Comparison of ENCODE assay signal across 20 cellular contexts in genomic region chr14:93323597-93323992, GRCh38. TPM values are rescaled to one million over a fixed set of nuclear protein-coding genes. Genes with fewer than 3 reads are reported as not detected.
A peak's percentile ranks its signal among the peaks of the same experiment; 100 is the strongest.
DNase-seq lines count a peak whose midpoint lies in the region; ATAC-seq, FAIRE-seq and TF ChIP-seq lines count a peak whose summit lies in the region.
"Had no signal": no experiment of that assay in that cellular context is flagged by ENCODE, and none has a peak within 500 bp of the region (broad histone marks: within the 10 kb centered on the region; RNA-seq: fewer than 3 reads in every experiment).

No MANE protein-coding gene starts in this region.

- no peak for TF ChIP-seq RAD21 in GM12878 (IDR thresholded peaks at IDR 0.05; ENCODE audit: insufficient read depth, low read depth, low read length)

- FAIRE-seq in GM12892 (lab: Jason Lieb, UNC) (peak; percentile 30), GM12878 (lab: Jason Lieb, UNC) (no peak)

- DNase-seq in GM12892 (ENCODE audit: insufficient read length) (no peak), MV-4-11 (lab: John Stamatoyannopoulos, UW) (peak; percentile 38), GM12878 (ENCODE audit: low read depth, low spot score) (no peak), NCI-H345 (lab: John Stamatoyannopoulos, UW) (no peak), PC-9 (no peak), foreskin keratinocyte (no peak)
- no peak for DNase-seq in stimulated activated effector memory CD8-positive, alpha-beta T cell treated with anti-CD3 and anti-CD28 coated beads, Interleukin-12 subunit alpha, Interleukin-12 subunit beta, amount 100 ng/mL, for 72 hours (ENCODE audit: low spot score in 2 of 2)
- DNase-seq: DMS79, GOT3, KBM-7, NCI-H1417 treated with DMSO at 0.1 percent for 48 hours, NCI-H187 treated with DMSO at 0.1 percent for 48 hours, NCI-H446, NCI-H526 treated with DMSO at 0.1 percent for 48 hours, RPMI8226, SHP77 treated with DMSO at 0.1 percent for 48 hours, T-cell had no signal

- peaks cover 92% of the 10 kb centered on the region for H3K79me2 ChIP-seq in GM12878 (ENCODE audit: control insufficient read depth, insufficient read depth, low read length)
- H3K79me2 ChIP-seq in PC-9 (ENCODE audit: low read depth) = peaks cover 99% of the 10 kb centered on the region

- SMC1A ChIA-PET in GM12878 (lab: Charles Lee; ENCODE audit: uncharacterized antibody, unreplicated experiment) = interaction anchor here (0.8 to 7.4 kb wide), 5 partner anchors 7 to 41 kb away, joined by 3 to 41 read pairs (median 3); no protein-coding TSS in a partner anchor

- H2AFZ ChIP-seq in GM12878 (ENCODE audit: control insufficient read depth, low read depth, low read length) (no peak overlapping the region), PC-9 (no peak overlapping the region)

- in situ Hi-C loops in GM12878 (cut with MboI) = no loop called here

- BruUV-seq in GM12878 (replicated peaks; lab: Mats Ljungman, UMichigan) (no TSS peak), PC-9 (replicated peaks; lab: Mats Ljungman, UMichigan) (no TSS peak)

- H4K20me1 ChIP-seq in GM12878 (ENCODE audit: control insufficient read depth, insufficient read depth) (no peaks in the 10 kb centered on the region), PC-9 (ENCODE audit: insufficient read depth) (peaks cover 10% of the 10 kb centered on the region)

- POLR2A ChIA-PET in GM12878 (lab: Charles Lee) (interaction anchor here (0.6 to 1.2 kb wide), 2 partner anchors 104 to 117 kb away, joined by 3 to 5 read pairs; partner anchors contain the start of genes GON7 and UBR7), PC-9 (lab: Charles Lee; ENCODE audit: unreplicated experiment) (interaction anchor here (0.7 kb wide), 1 partner anchor 22 kb away, joined by 5 read pairs; no protein-coding TSS in a partner anchor)

- H3K9ac ChIP-seq in GM12878 (ENCODE audit: control insufficient read depth, insufficient read depth, low read length) = no peak overlapping the region

- H3K27me3 ChIP-seq in GM12878 (replicated peaks in 1 of 2; ENCODE audit: control insufficient read depth in 2 of 2, insufficient read depth in 2 of 2, low read length in 1 of 2) (no peaks in the 10 kb centered on the region), PC-9 (ENCODE audit: insufficient read depth, low read depth) (no peaks in the 10 kb centered on the region), foreskin keratinocyte (no peaks in the 10 kb centered on the region)
- H3K27me3 ChIP-seq: BLaER1 treated with 17β-estradiol and CSF1 and Interleukin-3, amounts not matched to agents 10 nM and 100 nM had no signal

- RAD21 ChIA-PET in GM12878 (lab: Charles Lee; ENCODE audit: unreplicated experiment) = no interaction called here

- no peak overlapping the region for H3K4me3 Mint-ChIP-seq in stimulated activated effector memory CD8-positive, alpha-beta T cell treated with anti-CD3 and anti-CD28 coated beads, Interleukin-12 subunit alpha, Interleukin-12 subunit beta, amount 100 ng/mL, for 72 hours
- H3K4me3 Mint-ChIP-seq: T-cell had no signal

- H3K9me3 Mint-ChIP-seq in stimulated activated effector memory CD8-positive, alpha-beta T cell treated with anti-CD3 and anti-CD28 coated beads, Interleukin-12 subunit alpha, Interleukin-12 subunit beta, amount 100 ng/mL, for 72 hours = no peaks in the 10 kb centered on the region
- H3K9me3 Mint-ChIP-seq: T-cell had no signal

- TF ChIP-seq CTCF in GM12878 (IDR thresholded peaks at IDR 0.05 in 2 of 3, conservative IDR thresholded peaks at IDR 0.05 in 1 of 3; ENCODE audit: control insufficient read depth in 2 of 3, extremely low read depth in 1 of 3, insufficient read depth in 1 of 3, low read depth in 3 of 3, low read length in 3 of 3) = no peak
- no peak for TF ChIP-seq CTCF in PC-9 (conservative IDR thresholded peaks at IDR 0.05)
- TF ChIP-seq CTCF in foreskin keratinocyte (conservative IDR thresholded peaks at IDR 0.05) = no peak

- peaks cover 3% of the 10 kb centered on the region; the same call in 1 of the 2 replicates for H3F3A ChIP-seq in PC-9 (ENCODE audit: insufficient read depth, low read depth)

- H3K4me3 ChIP-seq in GM12878 (no peak overlapping the region), PC-9 (no peak overlapping the region)
- H3K4me3 ChIP-seq: BLaER1 treated with 17β-estradiol and CSF1 and Interleukin-3, amounts not matched to agents 10 nM and 100 nM had no signal

- no peaks in the 10 kb centered on the region for H3K9me2 ChIP-seq in PC-9 (ENCODE audit: insufficient read depth)

- H3K9me3 ChIP-seq in GM12878 (replicated peaks; ENCODE audit: control insufficient read depth, insufficient read depth, low read length) (no peaks in the 10 kb centered on the region; the same call in 2 of the 3 replicates), PC-9 (ENCODE audit: insufficient read depth, low read depth) (no peaks in the 10 kb centered on the region)

- TF ChIP-seq EP300 in GM12878 (IDR thresholded peaks at IDR 0.05; ENCODE audit: borderline replicate concordance in 1 of 2, control insufficient read depth in 1 of 2, low read depth in 2 of 2, low read length in 2 of 2) = no peak

- peaks cover 0 to 3% of the 10 kb centered on the region in 2 experiments; a peak in 2 of 4 replicates for H3K36me3 ChIP-seq in GM12878 (ENCODE audit: control insufficient read depth in 2 of 2, insufficient read depth in 2 of 2, low read length in 1 of 2)
- peaks cover 12% of the 10 kb centered on the region; the same call in 1 of the 2 replicates for H3K36me3 ChIP-seq in PC-9 (ENCODE audit: low read depth)

- peaks cover 39% of the 10 kb centered on the region for H3K4me1 Mint-ChIP-seq in stimulated activated effector memory CD8-positive, alpha-beta T cell treated with anti-CD3 and anti-CD28 coated beads, Interleukin-12 subunit alpha, Interleukin-12 subunit beta, amount 100 ng/mL, for 72 hours

- CTCF ChIA-PET in GM12878 (lab: Yijun Ruan, JAX) = interaction anchor here (0.9 kb wide), 1 partner anchor 57 kb away, joined by 3 read pairs; no protein-coding TSS in a partner anchor
- CTCF ChIA-PET in PC-9 (lab: Charles Lee) = no interaction called here

- H3K4me2 ChIP-seq in GM12878 (ENCODE audit: control insufficient read depth, insufficient read depth) = no peak overlapping the region
- H3K4me2 ChIP-seq in PC-9 = no peak overlapping the region

- H3K36me3 Mint-ChIP-seq in stimulated activated effector memory CD8-positive, alpha-beta T cell treated with anti-CD3 and anti-CD28 coated beads, Interleukin-12 subunit alpha, Interleukin-12 subunit beta, amount 100 ng/mL, for 72 hours = peaks cover 27% of the 10 kb centered on the region

- 78% methylated on average over 4 of the region's 4 CpGs for WGBS in GM12878 (ENCODE audit: insufficient coverage, insufficient replicate concordance, low lambda C conversion rate, missing lambda C conversion rate)

- intact Hi-C loops in GM12878 (cut with micrococcal nuclease; ENCODE audit: unreplicated experiment) (no loop called here), PC-9 (cut with micrococcal nuclease; ENCODE audit: unreplicated experiment) (no loop called here)

- H3K4me1 ChIP-seq in GM12878 (ENCODE audit: control insufficient read depth, insufficient read depth, low read length) (peaks cover 25% of the 10 kb centered on the region), PC-9 (replicated peaks; ENCODE audit: insufficient read depth) (peaks cover 3% of the 10 kb centered on the region), foreskin keratinocyte (peaks cover 26% of the 10 kb centered on the region)

- no peak for TF ChIP-seq POLR2A in GM12892 (IDR thresholded peaks at IDR 0.05; ENCODE audit: low read depth, low read length)
- no peak for TF ChIP-seq POLR2A in GM12878 (IDR thresholded peaks at IDR 0.05; ENCODE audit: low read depth, low read length)

- peak overlapping the region; percentile 12; the same call in 1 of the 2 replicates for H3K27ac ChIP-seq in GM12878 (ENCODE audit: control insufficient read depth, insufficient read depth)
- H3K27ac ChIP-seq in PC-9 = no peak overlapping the region
- H3K27ac ChIP-seq in foreskin keratinocyte = no peak overlapping the region

- peak; percentile 36 for ATAC-seq in GM12878
- no peak for ATAC-seq in stimulated activated effector memory CD8-positive, alpha-beta T cell treated with anti-CD3 and anti-CD28 coated beads, Interleukin-12 subunit alpha, Interleukin-12 subunit beta, amount 100 ng/mL, for 72 hours
- ATAC-seq in foreskin keratinocyte = no peak
- ATAC-seq in GM18909 (IDR thresholded peaks at IDR 0.05; ENCODE audit: poor library complexity, unreplicated experiment) = no peak
- ATAC-seq: SK-N-SH treated with all-trans-retinoic acid at 6 μM for 48 hours, T-cell had no signal

- H3K27ac Mint-ChIP-seq in stimulated activated effector memory CD8-positive, alpha-beta T cell treated with anti-CD3 and anti-CD28 coated beads, Interleukin-12 subunit alpha, Interleukin-12 subunit beta, amount 100 ng/mL, for 72 hours = peak overlapping the region; percentile 21
- H3K27ac Mint-ChIP-seq: T-cell had no signal

RNA-seq across cellular contexts. Expression of gene BTBD7, which starts 9.2 kb away (rescaled TPM):
- 8.7 TPM for polyA plus RNA-seq in GM12892 (2012; ENCODE audit: missing spikeins)
- total RNA-seq in GM12878 (2013; cell fraction: nucleolus; rRNA removed) = 51.4 and 54.4 TPM in 2 replicates
- total RNA-seq in GM12878 (2014; rRNA removed) = 9.7 and 10.7 TPM in 2 replicates
- 11.5 and 12.6 TPM in 2 replicates for total RNA-seq in GM12878 (2014; rRNA removed; fragmentation: Illumina TruSeq; extraction: Trizol)
- 14.1 and 17.0 TPM in 2 replicates for total RNA-seq in GM12878 (2021)
- 5.0 TPM for polyA plus RNA-seq in GM12878 (2011; ENCODE audit: low read depth)
- polyA plus RNA-seq in GM12878 (2011; rRNA removed) = 14.6 and 16.5 TPM in 2 replicates
- polyA plus RNA-seq in GM12878 (2011; cell fraction: cytosol; rRNA removed) = 12.7 and 13.0 TPM in 2 replicates
- polyA plus RNA-seq in GM12878 (2011; cell fraction: nucleus; rRNA removed) = 11.9 and 13.7 TPM in 2 replicates
- 6.2 and 6.6 TPM in 2 replicates for polyA plus RNA-seq in GM12878 (2012)
- polyA plus RNA-seq in GM12878 (2014; fragmentation: Illumina TruSeq; extraction: Trizol) = 12.7 and 14.3 TPM in 2 replicates
- polyA plus RNA-seq in GM12878 (2014; fragmentation: Nextera tagmentation; extraction: Ambion mirVana) = 1 to 10 TPM; 3.6 to 6.0 TPM
- polyA plus RNA-seq in GM12878 (2014; rRNA removed) = 8.8 and 9.4 TPM in 2 replicates
- polyA plus RNA-seq in GM12878 (2016; fragmentation: Nextera tagmentation; extraction: Ambion mirVana) = 1 to 10 TPM; 6.6 to 8.2 TPM
- polyA minus RNA-seq in GM12878 (2011; rRNA and poly(A)+ RNA removed) = 20.5 and 26.5 TPM in 2 replicates
- 5.6 and 10.2 TPM in 2 replicates for polyA minus RNA-seq in GM12878 (2011; cell fraction: cytosol; rRNA and poly(A)+ RNA removed)
- polyA minus RNA-seq in GM12878 (2011; cell fraction: nucleus; rRNA and poly(A)+ RNA removed) = 7.5 and 13.9 TPM in 2 replicates
- total RNA-seq in PC-9 (2021) = 30.1 and 31.4 TPM in 2 replicates
- 31.5 and 36.4 TPM in 2 replicates for total RNA-seq in foreskin keratinocyte
- 7.0 and 9.4 TPM in 2 replicates for polyA plus RNA-seq in foreskin keratinocyte

RNA-seq across cellular contexts. Expression of gene COX8C, which starts 23.4 kb away (rescaled TPM):
- not detected for polyA plus RNA-seq in GM12892 (2012; ENCODE audit: missing spikeins)
- total RNA-seq in GM12878 (2013; cell fraction: nucleolus; rRNA removed) = 1.3 TPM in 1 of 2 replicates, not detected in the other
- total RNA-seq in GM12878 (2014; rRNA removed) (not detected in 2 replicates), GM12878 (2014; rRNA removed; fragmentation: Illumina TruSeq; extraction: Trizol) (not detected in 2 replicates), GM12878 (2021) (not detected in 2 replicates), PC-9 (2021) (not detected in 2 replicates), foreskin keratinocyte (not detected in 2 replicates)
- polyA plus RNA-seq in GM12878 (2011; ENCODE audit: low read depth) = not detected
- polyA plus RNA-seq in GM12878 (2011; rRNA removed) (0.71 TPM in 1 of 2 replicates, not detected in the other), GM12878 (2014; fragmentation: Illumina TruSeq; extraction: Trizol) (not detected in 2 replicates), GM12878 (2014; fragmentation: Nextera tagmentation; extraction: Ambion mirVana) (under 1 TPM in 1 of 2 experiments, not detected in 1; 0.15 TPM), GM12878 (2014; rRNA removed) (0.20 TPM in 1 of 2 replicates, not detected in the other), GM12878 (2016; fragmentation: Nextera tagmentation; extraction: Ambion mirVana) (not detected), foreskin keratinocyte (not detected in 2 replicates)
- polyA plus RNA-seq in GM12878 (2011; cell fraction: cytosol; rRNA removed) = not detected in 2 replicates
- polyA plus RNA-seq in GM12878 (2011; cell fraction: nucleus; rRNA removed) = not detected in 2 replicates
- polyA plus RNA-seq in GM12878 (2012) = not detected in 2 replicates
- polyA minus RNA-seq in GM12878 (2011; rRNA and poly(A)+ RNA removed) = not detected in 2 replicates
- polyA minus RNA-seq in GM12878 (2011; cell fraction: cytosol; rRNA and poly(A)+ RNA removed) = not detected in 2 replicates
- polyA minus RNA-seq in GM12878 (2011; cell fraction: nucleus; rRNA and poly(A)+ RNA removed) = not detected in 2 replicates
- total RNA-seq: T-cell had no signal
